Comparison of ENCODE assay signal across 10 cellular contexts in genomic region chr7:100540073-100540723, GRCh38. TPM values are rescaled to one million over a fixed set of nuclear protein-coding genes. Genes with fewer than 3 reads are reported as not detected.
DNase-seq lines count a peak whose midpoint lies in the region; ATAC-seq, FAIRE-seq and TF ChIP-seq lines count a peak whose summit lies in the region.
"Had no signal": no experiment of that assay in that cellular context is flagged by ENCODE, and none has a peak within 500 bp of the region (broad histone marks: within the 10 kb centered on the region; RNA-seq: fewer than 3 reads in every experiment).

No MANE protein-coding gene starts in this region.

- H3K9me3 ChIP-seq in A673 (ENCODE audit: low read depth, low read length, poor library complexity, severe bottlenecking) (no peaks in the 10 kb centered on the region), HUES6 (ENCODE audit: control insufficient read depth, insufficient read depth, low read depth, low read length) (no peaks in the 10 kb centered on the region), mucosa of rectum (ENCODE audit: control insufficient read depth in 2 of 2, low read length in 2 of 2) (no peaks in the 10 kb centered on the region)

- H3K27ac ChIP-seq in A673 (ENCODE audit: low read depth, low read length, poor library complexity, severe bottlenecking) (no peak overlapping the region), HUES6 (ENCODE audit: low read depth, low read length) (no peak overlapping the region), mucosa of rectum (ENCODE audit: low read depth in 2 of 2, low read length in 2 of 2) (peak overlapping the region; percentile 85 to 87)

- H3K36me3 ChIP-seq in A673 (ENCODE audit: insufficient read depth, low read length, poor library complexity, severe bottlenecking) (no peaks in the 10 kb centered on the region), HUES6 (ENCODE audit: control insufficient read depth, insufficient read depth, low read length) (no peaks in the 10 kb centered on the region), bronchial epithelial cell (ENCODE audit: control insufficient read depth, insufficient read depth, low read length) (no peaks in the 10 kb centered on the region), mucosa of rectum (ENCODE audit: control insufficient read depth in 2 of 2, insufficient read depth in 2 of 2, low read length in 2 of 2) (no peaks in the 10 kb centered on the region)

- BruUV-seq in A673 (replicated peaks; lab: Mats Ljungman, UMichigan): no TSS peak

- POLR2A ChIA-PET in A673 (lab: Charles Lee; ENCODE audit: low non-redundant PET): no interaction called here

- intact Hi-C loops in A673 (cut with micrococcal nuclease; ENCODE audit: unreplicated experiment): no loop called here

- no peaks in the 10 kb centered on the region for H3K27me3 ChIP-seq in A673 (replicated peaks; ENCODE audit: insufficient read depth, low read depth, low read length, poor library complexity)
- peaks cover 8% of the 10 kb centered on the region; the same call in 1 of the 2 replicates for H3K27me3 ChIP-seq in HUES6 (ENCODE audit: control insufficient read depth, insufficient read depth, low read length)
- no peaks in the 10 kb centered on the region for H3K27me3 ChIP-seq in bronchial epithelial cell (ENCODE audit: control insufficient read depth, insufficient read depth, low read length)
- no peaks in the 10 kb centered on the region for H3K27me3 ChIP-seq in mucosa of rectum (ENCODE audit: control insufficient read depth in 2 of 2, insufficient read depth in 2 of 2, low read length in 2 of 2)

- peak overlapping the region; percentile 59 for H3K4me3 ChIP-seq in A673 (ENCODE audit: low read depth, low read length, poor library complexity, severe bottlenecking)
- peak overlapping the region; percentile 72 for H3K4me3 ChIP-seq in HUES6 (ENCODE audit: low read depth, low read length)
- peak overlapping the region; percentile 80 for H3K4me3 ChIP-seq in bronchial epithelial cell (ENCODE audit: low read depth, low read length)
- H3K4me3 ChIP-seq in mucosa of rectum (ENCODE audit: low read length in 2 of 2): peak overlapping the region; percentile 88 to 95

- H3K9ac ChIP-seq in HUES6 (ENCODE audit: low read length) (peak overlapping the region; percentile 20), mucosa of rectum (ENCODE audit: low read depth in 1 of 2, low read length in 2 of 2) (peak overlapping the region; percentile 52)

- CTCF ChIA-PET in A673 (lab: Charles Lee): no interaction called here

- TF ChIP-seq CTCF in A673 (conservative IDR thresholded peaks at IDR 0.05; ENCODE audit: low read depth, low read length): no peak
- TF ChIP-seq CTCF in bronchial epithelial cell (IDR thresholded peaks at IDR 0.05; ENCODE audit: insufficient read depth, low read length, severe bottlenecking): no peak

- FAIRE-seq in bronchial epithelial cell (lab: Jason Lieb, UNC): no peak
- FAIRE-seq: GM18507, TTC549 had no signal

- no peak for ATAC-seq in GM21367 (IDR thresholded peaks at IDR 0.05; ENCODE audit: unreplicated experiment)

- no peak for DNase-seq in A673 (ENCODE audit: low spot score)
- DNase-seq in bronchial epithelial cell (ENCODE audit: low read depth): no peak
- no peak for DNase-seq in RKO (ENCODE audit: low spot score)
- DNase-seq in epidermal melanocyte (ENCODE audit: insufficient read length, low spot score): no peak
- no peak for DNase-seq in NCI-H510A (lab: John Stamatoyannopoulos, UW)

- H3K4me1 ChIP-seq in A673 (ENCODE audit: insufficient read depth, low read length, poor library complexity, severe bottlenecking) (peaks cover 6% of the 10 kb centered on the region), HUES6 (ENCODE audit: control insufficient read depth, insufficient read depth, low read length) (peaks cover 28% of the 10 kb centered on the region), mucosa of rectum (ENCODE audit: control insufficient read depth in 2 of 2, insufficient read depth in 2 of 2, low read length in 2 of 2) (peaks cover 30 to 35% of the 10 kb centered on the region in 2 donors)

RNA-seq across cellular contexts. Expression of gene AGFG2, which starts 1.2 kb away (rescaled TPM):
- 12.8 and 15.3 TPM in 2 replicates for total RNA-seq in A673 (2021)
- 1.3 and 2.3 TPM in 2 replicates for total RNA-seq in bronchial epithelial cell

RNA-seq across cellular contexts. Expression of gene SAP25, which starts 33.5 kb away (rescaled TPM):
- total RNA-seq in A673 (2021): 1.7 and 2.8 TPM in 2 replicates
- total RNA-seq in bronchial epithelial cell: not detected in 2 replicates

RNA-seq across cellular contexts. Expression of gene LRCH4, which starts 45.7 kb away (rescaled TPM):
- total RNA-seq in A673 (2021) (42.4 and 50.4 TPM in 2 replicates), bronchial epithelial cell (3.9 and 8.2 TPM in 2 replicates)

RNA-seq across cellular contexts. Expression of gene FBXO24, which starts 45.9 kb away (rescaled TPM):
- total RNA-seq in A673 (2021) (0.44 and 0.75 TPM in 2 replicates), bronchial epithelial cell (0.38 and 0.53 TPM in 2 replicates)

RNA-seq across cellular contexts. Expression of gene NYAP1, which starts 56.5 kb away (rescaled TPM):
- total RNA-seq in A673 (2021) (1.3 and 3.2 TPM in 2 replicates), bronchial epithelial cell (under 0.01 and 0.64 TPM in 2 replicates)

Comparison
In these comparisons a context has a peak if more than half of its experiments do, and no peak if none do; other contexts are left out.
1. H3K27ac ChIP-seq: peak in mucosa of rectum (2 of 2); none in A673 (single experiment) and HUES6 (single experiment).
2. Peak in every context shown above with its lines, with median percentiles within 50 percentile points of each other: H3K4me3 ChIP-seq.